ENCODE assay signal across 13 cellular contexts in the genomic region with DNA sequence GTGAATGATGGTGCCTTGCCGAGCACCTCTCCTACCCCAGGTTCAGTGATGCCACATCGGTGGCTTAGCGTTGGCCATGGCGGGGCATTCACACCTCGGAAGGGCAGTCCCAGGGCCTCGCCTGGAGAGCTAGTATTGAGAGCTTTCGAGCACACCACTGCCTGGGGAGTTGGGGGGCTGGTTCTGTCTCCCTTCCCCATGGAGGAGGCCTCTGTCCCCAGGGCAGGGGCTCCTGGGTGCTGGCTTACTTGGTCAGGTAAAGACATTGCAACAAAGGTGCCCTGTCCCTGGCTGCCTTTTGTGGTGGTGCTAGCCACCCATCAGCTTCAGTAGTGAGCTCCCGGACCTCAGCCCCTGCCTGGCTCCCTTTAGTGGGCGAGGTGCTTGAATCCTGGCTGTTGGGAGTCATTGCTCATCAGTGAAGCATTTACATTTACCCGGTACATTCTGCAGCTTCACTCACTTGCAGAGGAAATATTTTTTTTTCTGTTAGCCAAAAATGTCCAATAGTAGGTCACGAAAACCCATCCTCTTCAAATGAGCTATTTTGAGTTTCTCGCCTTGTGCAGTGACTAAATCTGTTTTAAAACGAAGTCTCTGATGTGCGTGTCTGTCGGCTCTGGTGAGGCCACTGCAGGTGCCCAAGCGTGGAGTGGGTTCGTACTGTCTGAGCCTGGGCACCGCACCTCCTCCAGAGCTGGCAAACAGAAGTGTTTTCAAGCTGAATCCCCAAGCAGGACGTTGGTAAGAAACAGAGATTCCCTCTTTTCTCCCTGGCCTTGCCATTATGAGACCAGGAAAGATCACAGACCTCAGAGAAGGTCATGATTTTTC.
DNase-seq lines count a peak whose midpoint lies in the region; ATAC-seq and TF ChIP-seq lines count a peak whose summit lies in the region.
"Had no signal": no experiment of that assay in that cellular context is flagged by ENCODE, and none has a peak within 500 bp of the region (broad histone marks: within the 10 kb centered on the region; RNA-seq: fewer than 3 reads in every experiment).

No MANE protein-coding gene starts in this region.

- H3K36me3 Mint-ChIP-seq in MCF 10A (ENCODE audit: insufficient read depth, unreplicated experiment), result no peaks in the 10 kb centered on the region
- no peaks in the 10 kb centered on the region for H3K36me3 Mint-ChIP-seq in activated naive CD8-positive, alpha-beta T cell treated with anti-CD3 and anti-CD28 coated beads, Interleukin-2, amount 50 U/mL, for 24 hours (ENCODE audit: low read depth)

- TF ChIP-seq CTCF in breast epithelium (IDR thresholded peaks at IDR 0.05) (no peak), MCF 10A (IDR thresholded peaks at IDR 0.05; ENCODE audit: unreplicated experiment) (no peak), fibroblast of the aortic adventitia (IDR thresholded peaks at IDR 0.05; ENCODE audit: insufficient read depth, low read length) (no peak)

- H3K9me3 Mint-ChIP-seq in MCF 10A (ENCODE audit: unreplicated experiment), result no peaks in the 10 kb centered on the region
- H3K9me3 Mint-ChIP-seq in activated naive CD8-positive, alpha-beta T cell treated with anti-CD3 and anti-CD28 coated beads, Interleukin-2, amount 50 U/mL, for 24 hours, result no peaks in the 10 kb centered on the region

- DNase-seq in breast epithelium (ENCODE audit: low spot score in 2 of 2), result no peak
- DNase-seq in MCF 10A (ENCODE audit: unreplicated experiment), result no peak
- peak; percentile 72 for DNase-seq in fibroblast of the aortic adventitia (ENCODE audit: low read depth)
- peak; percentile 52 for DNase-seq in occipital lobe (lab: John Stamatoyannopoulos, UW)
- DNase-seq in central memory CD4-positive, alpha-beta T cell, result no peak
- DNase-seq in DMS 273 (lab: John Stamatoyannopoulos, UW; ENCODE audit: unreplicated experiment), result no peak
- no peak for DNase-seq in activated naive CD8-positive, alpha-beta T cell treated with anti-CD3 and anti-CD28 coated beads, Interleukin-2, amount 50 U/mL, for 24 hours
- DNase-seq: activated naive CD4-positive, alpha-beta T cell treated with Interleukin-2 at 50 U/mL for 16 hours; NCI-H1930; stimulated activated naive CD4-positive, alpha-beta T cell treated with Interleukin-2 at 50 U/mL for 16 hours; WERI-Rb-1 had no signal

- TF ChIP-seq POLR2A in breast epithelium (IDR thresholded peaks at IDR 0.05), result no peak

- intact Hi-C loops in breast epithelium (cut with DNase I; ENCODE audit: low total_unique reads), result loop anchor here (1.0 kb wide), 1 partner anchor 164 kb away; no protein-coding TSS in a partner anchor
- intact Hi-C loops in MCF 10A (cut with micrococcal nuclease), result no loop called here

- CTCF ChIA-PET in MCF 10A (lab: Yijun Ruan, JAX), result interaction anchor here (0.6 to 6.1 kb wide), 8 partner anchors 10 to 179 kb away, joined by 3 to 65 read pairs (median 4); no protein-coding TSS in a partner anchor

- H3K27ac Mint-ChIP-seq in MCF 10A (ENCODE audit: low read depth, unreplicated experiment), result no peak overlapping the region
- no peak overlapping the region for H3K27ac Mint-ChIP-seq in activated naive CD8-positive, alpha-beta T cell treated with anti-CD3 and anti-CD28 coated beads, Interleukin-2, amount 50 U/mL, for 24 hours

- no TSS peak for BruUV-seq in MCF 10A (replicated peaks; lab: Mats Ljungman, UMichigan)

- POLR2A ChIA-PET in MCF 10A (lab: Yijun Ruan, JAX), result interaction anchor here (0.8 kb wide), 1 partner anchor 10 kb away, joined by 5 read pairs; no protein-coding TSS in a partner anchor

- H3K36me3 ChIP-seq in breast epithelium, result no peaks in the 10 kb centered on the region
- H3K36me3 ChIP-seq: WERI-Rb-1 had no signal

- no peak overlapping the region for H3K4me3 Mint-ChIP-seq in MCF 10A (ENCODE audit: unreplicated experiment)
- no peak overlapping the region for H3K4me3 Mint-ChIP-seq in activated naive CD8-positive, alpha-beta T cell treated with anti-CD3 and anti-CD28 coated beads, Interleukin-2, amount 50 U/mL, for 24 hours

- H3K4me1 Mint-ChIP-seq in MCF 10A (ENCODE audit: insufficient read depth, unreplicated experiment), result peaks cover 21% of the 10 kb centered on the region
- H3K4me1 Mint-ChIP-seq in activated naive CD8-positive, alpha-beta T cell treated with anti-CD3 and anti-CD28 coated beads, Interleukin-2, amount 50 U/mL, for 24 hours, result peaks cover 39% of the 10 kb centered on the region

- H3K27me3 ChIP-seq in breast epithelium, result no peaks in the 10 kb centered on the region

- no peaks in the 10 kb centered on the region for H3K27me3 Mint-ChIP-seq in MCF 10A (ENCODE audit: insufficient read depth, unreplicated experiment)
- no peaks in the 10 kb centered on the region for H3K27me3 Mint-ChIP-seq in activated naive CD8-positive, alpha-beta T cell treated with anti-CD3 and anti-CD28 coated beads, Interleukin-2, amount 50 U/mL, for 24 hours

- H3K4me1 ChIP-seq in breast epithelium, result peaks cover 0 to 16% of the 10 kb centered on the region in 2 donors

- H3K4me3 ChIP-seq in breast epithelium (no peak overlapping the region), fibroblast of the aortic adventitia (ENCODE audit: low read depth, low read length) (no peak overlapping the region)

- no peak for ATAC-seq in GM19023 (IDR thresholded peaks at IDR 0.05; ENCODE audit: unreplicated experiment)
- ATAC-seq in activated naive CD8-positive, alpha-beta T cell treated with anti-CD3 and anti-CD28 coated beads, Interleukin-2, amount 50 U/mL, for 24 hours, result no peak

- no peaks in the 10 kb centered on the region for H3K9me3 ChIP-seq in breast epithelium

- peak overlapping the region; percentile 58 to 86 for H3K27ac ChIP-seq in breast epithelium
- H3K27ac ChIP-seq: epithelial cell of prostate, WERI-Rb-1 had no signal

Comparison
In these comparisons a context has a peak if more than half of its experiments do, and no peak if none do; other contexts are left out.
1. DNase-seq: peak in fibroblast of the aortic adventitia (single experiment) and occipital lobe (single experiment); none in breast epithelium (0 of 2), MCF 10A (single experiment), central memory CD4-positive, alpha-beta T cell (single experiment), DMS 273 (single experiment) and activated naive CD8-positive, alpha-beta T cell treated with anti-CD3 and anti-CD28 coated beads, Interleukin-2, amount 50 U/mL, for 24 hours (single experiment).